1 cellular context compared by ENCODE assay signal in the genomic region with DNA sequence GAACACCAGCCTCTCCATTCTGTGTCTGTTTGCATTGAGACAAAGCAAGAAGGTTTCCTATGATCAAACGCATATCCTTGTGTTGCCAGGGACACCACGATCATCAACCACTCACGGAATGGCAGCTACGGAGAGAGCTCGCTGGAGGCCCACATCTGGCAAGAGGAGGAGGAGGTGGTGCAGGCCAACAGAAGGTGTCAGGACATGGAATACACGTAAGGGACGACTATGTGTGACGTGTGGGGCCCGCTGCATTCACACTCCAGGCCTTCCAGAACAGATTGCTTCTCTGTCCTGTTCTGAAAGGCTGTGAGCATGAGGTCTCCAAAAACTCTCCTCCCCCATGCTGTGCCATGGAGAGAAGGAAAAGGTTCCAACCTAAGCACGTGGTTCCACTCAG.
TF ChIP-seq lines count a peak whose summit lies in the region.

No MANE protein-coding gene starts in this region.

TF ChIP-seq in IMR-90, 13 proteins besides CTCF, POLR2A, EP300 and RAD21 (continued from another document):
- no peak for TF ChIP-seq CHD1 (IDR thresholded peaks at IDR 0.05; ENCODE audit: low read depth, low read length)
